Comparison of ENCODE assay signal across 9 cellular contexts in genomic region chr2:69298261-69298660, GRCh38.
DNase-seq lines count a peak whose midpoint lies in the region; TF ChIP-seq lines count a peak whose summit lies in the region.
"Had no signal": no experiment of that assay in that cellular context is flagged by ENCODE, and none has a peak within 500 bp of the region (broad histone marks: within the 10 kb centered on the region; RNA-seq: fewer than 3 reads in every experiment).

No MANE protein-coding gene starts in this region.

- intact Hi-C loops in stomach (cut with DNase I; ENCODE audit: low total_unique reads), result no loop called here

- TF ChIP-seq POLR2A in stomach (IDR thresholded peaks at IDR 0.05), result no peak

- CTCF ChIA-PET in HEK293 (lab: Yijun Ruan, JAX), result interaction anchor here (1.6 to 1.9 kb wide), 2 partner anchors 8 to 286 kb away, joined by 4 to 9 read pairs; partner anchors contain the start of gene ANTXR1

- TF ChIP-seq CTCF in HEK293 (tag by site-specific recombination; IDR thresholded peaks at IDR 0.05), result no peak
- no peak for TF ChIP-seq CTCF in fibroblast of lung (conservative IDR thresholded peaks at IDR 0.05 in 1 of 2, IDR thresholded peaks at IDR 0.05 in 1 of 2; ENCODE audit: low read depth in 1 of 2, low read length in 2 of 2)
- no peak for TF ChIP-seq CTCF in stomach (IDR thresholded peaks at IDR 0.05)

- no peaks in the 10 kb centered on the region for H3K9me3 ChIP-seq in HEK293 (ENCODE audit: control insufficient read depth, insufficient read depth, low read depth, low read length)
- no peaks in the 10 kb centered on the region for H3K9me3 ChIP-seq in SJSA1 (replicated peaks)
- H3K9me3 ChIP-seq in fibroblast of lung (ENCODE audit: control insufficient read depth, insufficient read depth, low read depth, low read length), result no peaks in the 10 kb centered on the region
- no peaks in the 10 kb centered on the region for H3K9me3 ChIP-seq in stomach
- H3K9me3 ChIP-seq: gastrocnemius medialis had no signal

- in situ Hi-C loops in G401 (cut with HindIII; ENCODE audit: low sequenced_read_pairs), result no loop called here

- no peak overlapping the region for H3K4me3 ChIP-seq in HEK293 (ENCODE audit: low read depth, low read length)
- no peak overlapping the region for H3K4me3 ChIP-seq in SJSA1
- no peak overlapping the region for H3K4me3 ChIP-seq in fibroblast of lung (replicated peaks in 1 of 4; ENCODE audit: control extremely low read depth in 1 of 4, insufficient read depth in 1 of 4, low read depth in 3 of 4, low read length in 4 of 4)
- H3K4me3 ChIP-seq in stomach, result no peak overlapping the region
- H3K4me3 ChIP-seq: gastrocnemius medialis had no signal

- no peaks in the 10 kb centered on the region for H4K20me1 ChIP-seq in fibroblast of lung (ENCODE audit: control insufficient read depth, extremely low read depth, insufficient read depth, low read length)

- no peaks in the 10 kb centered on the region for H3K27me3 ChIP-seq in SJSA1 (replicated peaks)
- H3K27me3 ChIP-seq in fibroblast of lung (ENCODE audit: control insufficient read depth, insufficient read depth, low read length), result no peaks in the 10 kb centered on the region
- no peaks in the 10 kb centered on the region for H3K27me3 ChIP-seq in stomach
- H3K27me3 ChIP-seq: gastrocnemius medialis had no signal

- H3K4me1 ChIP-seq in HEK293 (ENCODE audit: control insufficient read depth, insufficient read depth, low read length) (peaks cover 4% of the 10 kb centered on the region; the same call in 1 of the 2 replicates), SJSA1 (replicated peaks) (peaks cover 30% of the 10 kb centered on the region), fibroblast of lung (ENCODE audit: control insufficient read depth, extremely low read depth, insufficient read depth, low read length) (peaks cover 16% of the 10 kb centered on the region), stomach (no peaks in the 10 kb centered on the region)
- H3K4me1 ChIP-seq: gastrocnemius medialis had no signal

- POLR2A ChIA-PET in HEK293 (lab: Yijun Ruan, JAX), result no interaction called here

- H3K9ac ChIP-seq in fibroblast of lung (ENCODE audit: insufficient read depth, low read length), result no peak overlapping the region

- no peak overlapping the region for H2AFZ ChIP-seq in fibroblast of lung (ENCODE audit: low read length)

- H3K36me3 ChIP-seq in HEK293 (ENCODE audit: control insufficient read depth in 2 of 2, insufficient read depth in 1 of 2, low read length in 2 of 2), result no peaks in the 10 kb centered on the region
- H3K36me3 ChIP-seq in SJSA1, result no peaks in the 10 kb centered on the region
- no peaks in the 10 kb centered on the region for H3K36me3 ChIP-seq in fibroblast of lung (ENCODE audit: control insufficient read depth, insufficient read depth, low read length)
- no peaks in the 10 kb centered on the region for H3K36me3 ChIP-seq in stomach
- H3K36me3 ChIP-seq: gastrocnemius medialis had no signal

- H3K27ac ChIP-seq in HEK293 (ENCODE audit: extremely low read depth, low read depth, low read length) (no peak overlapping the region), SJSA1 (no peak overlapping the region), fibroblast of lung (ENCODE audit: insufficient read depth, low read length) (peak overlapping the region; percentile 5), stomach (no peak overlapping the region)
- H3K27ac ChIP-seq: gastrocnemius medialis had no signal

- H3K4me2 ChIP-seq in fibroblast of lung (ENCODE audit: extremely low read depth, insufficient read depth, low read length), result peak overlapping the region; percentile 28

- peak; percentile 78 to 85 for DNase-seq in SJSA1 (ENCODE audit: low read depth in 1 of 2, low spot score in 2 of 2)
- DNase-seq in fibroblast of lung (ENCODE audit: low read depth in 2 of 2), result peak; percentile 92 to 95
- DNase-seq in smooth muscle cell of the brain vasculature (ENCODE audit: low read depth, low spot score), result peak; percentile 77
- DNase-seq in G401 (ENCODE audit: low spot score), result no peak
- no peak for DNase-seq in effector CD8-positive, alpha-beta T cell (lab: John Stamatoyannopoulos, UW)
- no peak for DNase-seq in stomach
- DNase-seq: activated naive CD4-positive, alpha-beta T cell treated with anti-CD3 and anti-CD28 coated beads, Interleukin-2, amount 50 U/mL, for 16 hours; gastrocnemius medialis had no signal

- no peaks in the 10 kb centered on the region for H3K79me2 ChIP-seq in fibroblast of lung (ENCODE audit: control insufficient read depth, insufficient read depth, low read length)

- no peak for TF ChIP-seq EP300 in stomach (IDR thresholded peaks at IDR 0.05)

- 62 to 74% (median 72%) methylated on average over 7 of the region's 7 CpGs for WGBS in stomach, 5 donors

TF ChIP-seq in HEK293, 187 proteins besides CTCF, POLR2A, EP300 and RAD21:
- TF ChIP-seq MYNN (tag by site-specific recombination; IDR thresholded peaks at IDR 0.05; ENCODE audit: borderline replicate concordance), result no peak
- 0 out of 2 replicates have a peak, but pooled peaks have one; percentile 16 for TF ChIP-seq PRDM10 (tag by site-specific recombination; IDR thresholded peaks at IDR 0.05)

Comparison
In these comparisons a context has a peak if more than half of its experiments do, and no peak if none do; other contexts are left out.
1. DNase-seq: peak in SJSA1 (2 of 2), fibroblast of lung (2 of 2) and smooth muscle cell of the brain vasculature (single experiment); none in G401 (single experiment), effector CD8-positive, alpha-beta T cell (single experiment) and stomach (single experiment).